In the genomic region with DNA sequence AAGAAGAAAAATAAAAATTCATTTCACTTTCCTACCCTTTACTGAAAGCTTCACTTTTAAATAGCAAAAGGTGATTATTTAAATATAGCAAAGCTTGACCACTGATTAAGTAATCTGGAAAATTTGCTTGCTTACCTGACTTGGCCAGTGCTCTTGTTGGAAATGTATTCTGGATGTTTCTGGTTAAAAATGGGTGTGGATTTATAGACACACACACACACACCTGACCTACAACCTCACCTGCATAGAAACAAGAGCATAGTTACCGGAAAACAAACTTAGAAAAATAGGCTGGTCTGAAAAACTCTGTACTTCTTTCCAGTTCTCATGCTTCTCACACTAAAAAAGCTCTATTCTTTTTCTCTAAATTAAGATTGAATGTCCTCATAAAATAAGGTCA, we compare ENCODE assay signal across 22 cellular contexts. TPM values are rescaled to one million over a fixed set of nuclear protein-coding genes. Genes with fewer than 3 reads are reported as not detected.
DNase-seq lines count a peak whose midpoint lies in the region; ATAC-seq and TF ChIP-seq lines count a peak whose summit lies in the region.
"Had no signal": no experiment of that assay in that cellular context is flagged by ENCODE, and none has a peak within 500 bp of the region (broad histone marks: within the 10 kb centered on the region; RNA-seq: fewer than 3 reads in every experiment).

A gene (minus strand): TSS at position 175 of the 400 bp plus-strand sequence. CDS start 3,365 bp downstream, outside the sequence.

- no peaks in the 10 kb centered on the region for H3K27me3 ChIP-seq in lung (ENCODE audit: control insufficient read depth, insufficient read depth)
- no peaks in the 10 kb centered on the region for H3K27me3 ChIP-seq in stomach
- no peaks in the 10 kb centered on the region for H3K27me3 ChIP-seq in heart right ventricle
- H3K27me3 ChIP-seq: dorsolateral prefrontal cortex had no signal

- intact Hi-C loops in stomach (cut with DNase I; ENCODE audit: low total_unique reads) (no loop called here), heart right ventricle (cut with DNase I) (no loop called here)

- no peak for TF ChIP-seq EP300 in stomach (IDR thresholded peaks at IDR 0.05)

- TF ChIP-seq CTCF in lung (IDR thresholded peaks at IDR 0.05; ENCODE audit: control extremely low read depth, extremely low read depth) (no peak), stomach (IDR thresholded peaks at IDR 0.05) (no peak), heart right ventricle (IDR thresholded peaks at IDR 0.05) (no peak)

- TF ChIP-seq POLR2A in stomach (IDR thresholded peaks at IDR 0.05) = no peak

- peak within 1 kb of the TSS; percentile 56; the same call in 1 of the 2 replicates for H3K27ac ChIP-seq in SK-N-MC
- H3K27ac ChIP-seq in lung (ENCODE audit: low read depth in 1 of 2, low read length in 1 of 2) = peak within 1 kb of the TSS in 1 of 2 donors; percentile 83
- peak within 1 kb of the TSS; percentile 63 to 80 (median 76) for H3K27ac ChIP-seq in stomach
- H3K27ac ChIP-seq in heart right ventricle = no peak within 1 kb of the TSS
- H3K27ac ChIP-seq: dorsolateral prefrontal cortex, KMS-11 had no signal

- H3K4me3 ChIP-seq in SK-N-MC (no peak within 1 kb of the TSS), lung (no peak within 1 kb of the TSS), stomach (peak within 1 kb of the TSS in 2 of 4 donors; percentile 4 to 5), heart right ventricle (no peak within 1 kb of the TSS)
- H3K4me3 ChIP-seq: dorsolateral prefrontal cortex had no signal

- WGBS in lung, 2 donors = 72 to 82% methylated on average over 1 of the region's 1 CpG
- WGBS in stomach, 5 donors = 30 to 63% (median 35%) methylated on average over 1 of the region's 1 CpG
- 95 to 97% methylated on average over 1 of the region's 1 CpG for WGBS in heart right ventricle, 2 donors

- H3K4me1 ChIP-seq in lung (ENCODE audit: control insufficient read depth in 2 of 2, insufficient read depth in 2 of 2, low read length in 2 of 2) (no peaks in the 10 kb centered on the region), stomach (peaks cover 0 to 18% (median 5%) of the 10 kb centered on the region in 4 donors), heart right ventricle (no peaks in the 10 kb centered on the region)

- H3K9ac ChIP-seq in SK-N-MC (ENCODE audit: insufficient read length) = peak within 1 kb of the TSS; percentile 5
- H3K9ac ChIP-seq: KMS-11 had no signal

- no peak for ATAC-seq in lung (ENCODE audit: insufficient read depth, low FRiP score)
- ATAC-seq in GM19467 (IDR thresholded peaks at IDR 0.05; ENCODE audit: unreplicated experiment) = no peak
- no peak for ATAC-seq in heart right ventricle
- ATAC-seq: activated naive CD8-positive, alpha-beta T cell treated with anti-CD3 and anti-CD28 coated beads, Interleukin-2, amount 50 U/mL, for 24 hours; activated T-helper 17 cell treated with anti-CD3 and anti-CD28 coated beads, Interleukin-2, amount 50 U/mL, for 72 hours; esophagus mucosa had no signal

- no peaks in the 10 kb centered on the region for H3K36me3 ChIP-seq in SK-N-MC (ENCODE audit: insufficient read depth, low read length)
- no peaks in the 10 kb centered on the region for H3K36me3 ChIP-seq in lung (ENCODE audit: control insufficient read depth in 2 of 2, insufficient read depth in 2 of 2, low read length in 2 of 2)
- H3K36me3 ChIP-seq in stomach = no peaks in the 10 kb centered on the region
- no peaks in the 10 kb centered on the region for H3K36me3 ChIP-seq in heart right ventricle

- H3K9me3 ChIP-seq in SK-N-MC (ENCODE audit: low read depth, low read length) = no peaks in the 10 kb centered on the region
- no peaks in the 10 kb centered on the region for H3K9me3 ChIP-seq in lung (ENCODE audit: control insufficient read depth in 2 of 2, insufficient read depth in 1 of 2, low read length in 1 of 2)
- H3K9me3 ChIP-seq in stomach = no peaks in the 10 kb centered on the region
- H3K9me3 ChIP-seq in heart right ventricle = no peaks in the 10 kb centered on the region

- DNase-seq in NCI-H146 treated with DMSO at 0.1 percent for 48 hours (lab: John Stamatoyannopoulos, UW; ENCODE audit: unreplicated experiment) (peak; percentile 30), SK-N-MC (ENCODE audit: low read depth, low spot score) (no peak), lung (ENCODE audit: low spot score) (no peak), stomach (peak; percentile 35), D341Med (ENCODE audit: low spot score) (no peak), heart right ventricle (no peak)
- DNase-seq: activated CD4-positive, CD25-positive, alpha-beta regulatory T cell treated with anti-CD3 and anti-CD28 coated beads, Interleukin-2, amount 50 U/mL, for 72 hours; activated naive CD8-positive, alpha-beta T cell treated with anti-CD3 and anti-CD28 coated beads, Interleukin-2, amount 50 U/mL, for 24 hours; AML-193; dorsolateral prefrontal cortex; glutamatergic neuron; immature natural killer cell; stimulated activated CD4-positive, alpha-beta T cell treated with anti-CD3 and anti-CD28 coated beads, Interleukin-4, amount 100 ng/mL, for 1 hour had no signal

RNA-seq across cellular contexts. Expression of the gene that starts here (rescaled TPM):
- total RNA-seq in lung (100 to 1,000 TPM; 136 to 195 TPM), stomach (10 to 100 TPM in 2 of 5 donors, not detected in 3; 14.2 to 74.0 TPM), heart right ventricle (not detected)
- polyA plus RNA-seq in lung (100 to 1,000 TPM; 182 to 464 TPM), stomach (10 to 100 TPM; 17.4 to 70.4 (median 24.2) TPM), heart right ventricle (not detected)
- total RNA-seq: activated CD8-positive, alpha-beta memory T cell treated with anti-CD3 and anti-CD28 coated beads for 36 hours; activated T-helper 17 cell treated with anti-CD3 and anti-CD28 coated beads, Interleukin-2, amount 50 U/mL, for 72 hours; dorsolateral prefrontal cortex; esophagus mucosa; mononuclear cell; osteocyte; subcutaneous adipose tissue; T-helper 2 cell treated with Interferon-gamma antibody and Interleukin-4, amounts not matched to agents 100 ng/mL and 5 ng/mL, for 36 hours had no signal
- polyA plus RNA-seq: immature natural killer cell had no signal

Comparison
In these comparisons a context has a peak if more than half of its experiments do, and no peak if none do; other contexts are left out.
1. RNA of the gene that starts here (polyA plus RNA-seq): 182 to 464 TPM in lung and 17.4 to 70.4 TPM in stomach; not detected in heart right ventricle; every median in the first group is over 10 times any median in the second.
2. DNase-seq: peak in NCI-H146 treated with DMSO at 0.1 percent for 48 hours (single experiment) and stomach (single experiment); none in SK-N-MC (single experiment), lung (single experiment), D341Med (single experiment) and heart right ventricle (0 of 2).
3. H3K27ac ChIP-seq: peak in SK-N-MC (single experiment) and stomach (5 of 5); none in heart right ventricle (0 of 10).